Comparison of ENCODE assay signal across 8 cellular contexts in the genomic region with DNA sequence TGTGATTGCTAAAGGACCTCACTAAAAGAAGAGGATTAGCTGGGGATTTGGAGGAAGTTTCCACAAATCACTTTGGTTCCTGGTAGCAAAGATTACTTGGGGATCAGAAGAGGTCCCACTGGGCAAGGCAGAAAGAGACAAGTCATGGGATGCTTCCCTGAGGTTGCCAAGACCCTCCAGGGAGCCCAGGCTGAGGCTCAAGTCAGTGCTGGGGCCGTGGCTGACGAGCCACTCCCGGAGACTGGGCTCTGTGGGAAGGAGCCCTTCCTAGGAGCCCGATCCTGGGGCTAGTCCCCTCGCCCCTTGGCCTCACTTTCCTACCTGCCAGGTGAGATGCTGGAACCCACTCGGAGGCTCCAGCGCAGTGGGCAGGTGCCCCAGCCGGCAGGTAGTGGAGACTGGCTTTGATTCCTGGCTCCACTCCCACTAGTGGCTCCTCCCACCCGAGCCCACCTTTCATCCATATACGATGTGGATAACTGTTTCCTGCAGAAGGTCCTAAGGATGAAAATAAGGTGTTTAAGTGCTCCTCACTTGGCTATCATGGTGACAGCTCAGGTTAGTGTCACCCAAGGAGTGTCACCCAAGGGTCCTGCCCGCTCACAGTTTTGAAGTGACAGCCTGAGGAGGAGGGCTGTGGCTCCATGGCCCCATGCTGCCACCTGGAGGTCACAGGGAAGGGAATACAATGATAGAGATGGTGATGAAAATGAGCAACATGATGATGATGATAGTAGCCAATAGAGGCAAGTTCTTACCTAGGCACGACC.
DNase-seq lines count a peak whose midpoint lies in the region; ATAC-seq and TF ChIP-seq lines count a peak whose summit lies in the region.

No MANE protein-coding gene starts in this region.

- H3K4me3 Mint-ChIP-seq in activated B cell treated with CpG ODN at 0.5 μM for 24 hours: no peak overlapping the region

- peak; percentile 97 for TF ChIP-seq CTCF in BE2C (IDR thresholded peaks at IDR 0.05; ENCODE audit: low read depth, low read length)
- TF ChIP-seq CTCF in activated B cell treated with CpG ODN at 0.5 μM for 24 hours (IDR thresholded peaks at IDR 0.05): no peak
- TF ChIP-seq CTCF in cardiac fibroblast (IDR thresholded peaks at IDR 0.05; ENCODE audit: low read depth, low read length): peak; percentile 91

- intact Hi-C loops in activated B cell treated with CpG ODN at 0.5 μM for 24 hours (cut with micrococcal nuclease): loop anchor here (1.0 to 5.0 kb wide), 7 partner anchors 203 to 615 kb away; no protein-coding TSS in a partner anchor
- intact Hi-C loops in left colon (cut with DNase I, micrococcal nuclease): loop anchor here in 1 of 2 donors (5.0 kb wide), 2 partner anchors 499 to 544 kb away; no protein-coding TSS in a partner anchor

- no peaks in the 10 kb centered on the region for H3K27me3 Mint-ChIP-seq in activated B cell treated with CpG ODN at 0.5 μM for 24 hours

- ATAC-seq in activated B cell treated with CpG ODN at 0.5 μM for 24 hours (ENCODE audit: low read depth) (peak; percentile 57), left colon (peak; percentile 72), HG03439 (IDR thresholded peaks at IDR 0.05; ENCODE audit: unreplicated experiment) (no peak)

- peaks cover 4% of the 10 kb centered on the region for H3K4me1 Mint-ChIP-seq in activated B cell treated with CpG ODN at 0.5 μM for 24 hours

- peaks cover 4% of the 10 kb centered on the region for H3K4me1 ChIP-seq in BE2C

- no peaks in the 10 kb centered on the region; the same call in 1 of the 2 replicates for H3K9me3 ChIP-seq in BE2C

- H3K27me3 ChIP-seq in BE2C: no peaks in the 10 kb centered on the region

- H3K9me3 Mint-ChIP-seq in activated B cell treated with CpG ODN at 0.5 μM for 24 hours: peaks cover 20% of the 10 kb centered on the region

- H3K36me3 Mint-ChIP-seq in activated B cell treated with CpG ODN at 0.5 μM for 24 hours (ENCODE audit: low read depth): peaks cover 6% of the 10 kb centered on the region

- CTCF ChIA-PET in activated B cell treated with CpG ODN at 0.5 μM for 24 hours (lab: Charles Lee): interaction anchor here (0.6 to 13.7 kb wide), 16 partner anchors 11 to 628 kb away, joined by 3 to 514 read pairs (median 4); no protein-coding TSS in a partner anchor

- H3K36me3 ChIP-seq in BE2C: no peaks in the 10 kb centered on the region

- DNase-seq in BE2C: peak; percentile 82
- DNase-seq in H4 (ENCODE audit: low spot score): peak; percentile 46
- peak; percentile 70 for DNase-seq in NCI-H2171 (lab: John Stamatoyannopoulos, UW)
- peak; percentile 54 for DNase-seq in activated B cell treated with CpG ODN at 0.5 μM for 24 hours
- DNase-seq in cardiac fibroblast (ENCODE audit: low read depth in 2 of 2): peak; percentile 65 to 68
- peak; percentile 43 to 84 for DNase-seq in left colon
- peak; percentile 84 for DNase-seq in stimulated activated CD4-positive, alpha-beta T cell treated with anti-CD3 and anti-CD28 coated beads, Interleukin-4, amount 100 ng/mL, for 24 hours

- POLR2A ChIA-PET in activated B cell treated with CpG ODN at 0.5 μM for 24 hours (lab: Charles Lee): interaction anchor here (0.6 to 3.2 kb wide), 2 partner anchors 396 to 542 kb away, joined by 3 to 18 read pairs; no protein-coding TSS in a partner anchor

- H3K4me3 ChIP-seq in BE2C (ENCODE audit: low read depth, low read length) (no peak overlapping the region), cardiac fibroblast (replicated peaks in 1 of 2; ENCODE audit: low read depth in 2 of 2, low read length in 2 of 2) (no peak overlapping the region)

- H3K27ac Mint-ChIP-seq in activated B cell treated with CpG ODN at 0.5 μM for 24 hours: no peak overlapping the region
